9 cellular contexts compared by ENCODE assay signal in genomic region chr1:206030714-206031113, GRCh38. TPM values are rescaled to one million over a fixed set of nuclear protein-coding genes. Genes with fewer than 3 reads are reported as not detected.
DNase-seq lines count a peak whose midpoint lies in the region; ATAC-seq, FAIRE-seq and TF ChIP-seq lines count a peak whose summit lies in the region.
"Had no signal": no experiment of that assay in that cellular context is flagged by ENCODE, and none has a peak within 500 bp of the region (broad histone marks: within the 10 kb centered on the region; RNA-seq: fewer than 3 reads in every experiment).

No MANE protein-coding gene starts in this region.

- H3K4me3 ChIP-seq in A549 (no peak overlapping the region), coronary artery (no peak overlapping the region), right lobe of liver (no peak overlapping the region)

- DNase-seq in A549 (ENCODE audit: low read depth in 1 of 2, low spot score in 1 of 2) (peak; percentile 58 to 83), NCI-H510A (lab: John Stamatoyannopoulos, UW) (peak; percentile 51), coronary artery (ENCODE audit: low spot score) (no peak), right lobe of liver (peak; percentile 79 to 82 (median 80))
- peak; percentile 57 to 64 for DNase-seq in activated CD4-positive, alpha-beta T cell treated with anti-CD3 and anti-CD28 coated beads for 24 hours (ENCODE audit: low read depth in 2 of 2)
- DNase-seq in stimulated activated CD4-positive, alpha-beta T cell treated with anti-CD3 and anti-CD28 coated beads, TNF-alpha, amount 100 ng/mL, for 48 hours (ENCODE audit: low read depth in 3 of 3), result peak; percentile 35 to 63 (median 50)

- peak; percentile 96 to 99 for ATAC-seq in A549
- peak; percentile 54 for ATAC-seq in GM18508 (IDR thresholded peaks at IDR 0.05; ENCODE audit: insufficient read depth, unreplicated experiment)
- peak; percentile 80 for ATAC-seq in HG03460 (IDR thresholded peaks at IDR 0.05; ENCODE audit: unreplicated experiment)
- peak; percentile 92 to 96 (median 95) for ATAC-seq in right lobe of liver

- TF ChIP-seq EP300 in A549 (IDR thresholded peaks at IDR 0.05), result no peak

- H3K36me3 ChIP-seq in right lobe of liver, result no peaks in the 10 kb centered on the region

- H3K27ac ChIP-seq in A549 (no peak overlapping the region), coronary artery (no peak overlapping the region), right lobe of liver (no peak overlapping the region)

- H3K9me3 ChIP-seq in A549 (peaks cover 3% of the 10 kb centered on the region; the same call in 1 of the 3 replicates), right lobe of liver (no peaks in the 10 kb centered on the region)

- peak overlapping the region; percentile 42; the same call in 2 of the 3 replicates for H3K4me2 ChIP-seq in A549

- intact Hi-C loops in right lobe of liver (cut with DNase I), result loop anchor here in 1 of 2 donors (10.0 kb wide), 1 partner anchor 74 kb away; no protein-coding TSS in a partner anchor

- FAIRE-seq in A549 (lab: Jason Lieb, UNC), result no peak

- 4% methylated on average over 4 of the region's 4 CpGs for WGBS in A549 (ENCODE audit: missing lambda C conversion rate)
- 0% methylated on average over 4 of the region's 4 CpGs for WGBS in right lobe of liver (ENCODE audit: insufficient coverage, low coverage, low lambda C conversion rate, missing lambda C conversion rate)

- no peaks in the 10 kb centered on the region for H3K27me3 ChIP-seq in right lobe of liver

- POLR2A ChIA-PET in A549 (lab: Yijun Ruan, JAX), result no interaction called here

- CTCF ChIA-PET in A549 (lab: Yijun Ruan, JAX), result interaction anchor here (0.7 to 6.7 kb wide), 37 partner anchors 8 to 371 kb away, joined by 3 to 67 read pairs (median 4); partner anchors contain the start of gene RAB7B

- peak; percentile 85 for TF ChIP-seq CTCF in A549 (IDR thresholded peaks at IDR 0.05)
- peak; percentile 53 for TF ChIP-seq CTCF in coronary artery (IDR thresholded peaks at IDR 0.05)
- peak; percentile 78 to 89 (median 86) for TF ChIP-seq CTCF in right lobe of liver (IDR thresholded peaks at IDR 0.05)

- TF ChIP-seq RAD21 in A549 (conservative IDR thresholded peaks at IDR 0.05 in 1 of 2, IDR thresholded peaks at IDR 0.05 in 1 of 2), result peak; percentile 70 to 71

- TF ChIP-seq POLR2A in A549 (IDR thresholded peaks at IDR 0.05; ENCODE audit: low read length), result no peak
- no peak for TF ChIP-seq POLR2A in right lobe of liver (IDR thresholded peaks at IDR 0.05)

- H3K4me1 ChIP-seq in A549, result peaks cover 3% of the 10 kb centered on the region; the same call in 1 of the 3 replicates
- H3K4me1 ChIP-seq in right lobe of liver, result peaks cover 0 to 10% (median 3%) of the 10 kb centered on the region in 4 donors

TF ChIP-seq in A549, 52 proteins besides CTCF, POLR2A, EP300 and RAD21:
- TF ChIP-seq ZSCAN20 (CRISPR knock-in tag; IDR thresholded peaks at IDR 0.05) (no peak), HOXB5 (CRISPR knock-in tag; IDR thresholded peaks at IDR 0.05) (no peak), CBX2 (IDR thresholded peaks at IDR 0.05; ENCODE audit: borderline replicate concordance, low read depth) (no peak), JUNB (IDR thresholded peaks at IDR 0.05) (no peak), HEYL (CRISPR knock-in tag; IDR thresholded peaks at IDR 0.05) (no peak), POLR2AphosphoS2 (conservative IDR thresholded peaks at IDR 0.05; ENCODE audit: low read length) (no peak), MAZ (IDR thresholded peaks at IDR 0.05; ENCODE audit: borderline replicate concordance, low read depth, low read length) (no peak), SMC3 (IDR thresholded peaks at IDR 0.05) (peak; percentile 92), MAX (IDR thresholded peaks at IDR 0.05) (0 out of 2 replicates have a peak, but pooled peaks have one; percentile 21), PBX3 (IDR thresholded peaks at IDR 0.05) (no peak), NPAS2 (CRISPR knock-in tag; IDR thresholded peaks at IDR 0.05; ENCODE audit: borderline replicate concordance) (no peak), E2F6 (IDR thresholded peaks at IDR 0.05; ENCODE audit: borderline replicate concordance, low read depth) (peak; percentile 51; the same call in 1 of the 2 replicates), SREBF2 (IDR thresholded peaks at IDR 0.05) (no peak), ZFP36 (IDR thresholded peaks at IDR 0.05; ENCODE audit: borderline replicate concordance, partially characterized antibody) (no peak), HOXB13 (CRISPR knock-in tag; IDR thresholded peaks at IDR 0.05; ENCODE audit: low read depth) (no peak), BHLHE40 (IDR thresholded peaks at IDR 0.05; ENCODE audit: low read depth, low read length) (no peak), ZC3H11A (IDR thresholded peaks at IDR 0.05) (no peak), ATOH8 (CRISPR knock-in tag; IDR thresholded peaks at IDR 0.05; ENCODE audit: low read depth) (no peak), FOSB (CRISPR knock-in tag; IDR thresholded peaks at IDR 0.05) (no peak), TP53 (CRISPR knock-in tag; IDR thresholded peaks at IDR 0.05) (no peak), PHF8 (IDR thresholded peaks at IDR 0.05; ENCODE audit: borderline replicate concordance, low read depth) (no peak), USF2 (IDR thresholded peaks at IDR 0.05) (no peak), EHF (CRISPR knock-in tag; IDR thresholded peaks at IDR 0.05) (no peak), RFX5 (IDR thresholded peaks at IDR 0.05) (no peak)

RNA-seq across cellular contexts. Expression of gene CTSE, which starts 7.0 kb away (rescaled TPM):
- not detected in 2 replicates for polyA plus RNA-seq in A549 (2011; rRNA removed)
- polyA plus RNA-seq in A549 (2012; cell fraction: cytosol; rRNA removed), result not detected in 2 replicates
- not detected in 2 replicates for polyA plus RNA-seq in A549 (2012; cell fraction: nucleus; rRNA removed)
- not detected in 3 replicates for polyA plus RNA-seq in A549 (2017; fragmentation: RNase III; extraction: RNeasy Plus Mini Kit Qiagen cat#74134 plus additional on column Dnase treatment)
- not detected in 2 replicates for polyA minus RNA-seq in A549 (2011; rRNA and poly(A)+ RNA removed)
- under 1 TPM in 2 of 6 experiments, not detected in 4; 0.11 to 0.22 TPM for total RNA-seq in right lobe of liver
- total RNA-seq: subcutaneous adipose tissue had no signal

RNA-seq across cellular contexts. Expression of gene RHEX, which starts 22.3 kb away (rescaled TPM):
- polyA plus RNA-seq in A549 (2011; rRNA removed) (not detected in 2 replicates), A549 (2017; fragmentation: RNase III; extraction: RNeasy Plus Mini Kit Qiagen cat#74134 plus additional on column Dnase treatment) (not detected in 3 replicates)
- polyA plus RNA-seq in A549 (2012; cell fraction: cytosol; rRNA removed), result not detected in 2 replicates
- not detected in 2 replicates for polyA plus RNA-seq in A549 (2012; cell fraction: nucleus; rRNA removed)
- polyA minus RNA-seq in A549 (2011; rRNA and poly(A)+ RNA removed), result not detected in 2 replicates
- total RNA-seq in right lobe of liver, result under 1 TPM in 5 of 6 experiments, not detected in 1; 0.18 to 0.57 (median 0.26) TPM

RNA-seq across cellular contexts. Expression of gene RAB7B, which starts 27.5 kb away (rescaled TPM):
- 0.04 and 0.08 TPM in 2 replicates for polyA plus RNA-seq in A549 (2011; rRNA removed)
- 0.04 and 0.09 TPM in 2 replicates for polyA plus RNA-seq in A549 (2012; cell fraction: cytosol; rRNA removed)
- polyA plus RNA-seq in A549 (2012; cell fraction: nucleus; rRNA removed), result 0.12 and 0.22 TPM in 2 replicates
- 0.20 to 0.37 TPM (median 0.30 TPM) in 3 replicates for polyA plus RNA-seq in A549 (2017; fragmentation: RNase III; extraction: RNeasy Plus Mini Kit Qiagen cat#74134 plus additional on column Dnase treatment)
- polyA minus RNA-seq in A549 (2011; rRNA and poly(A)+ RNA removed), result not detected in 2 replicates
- total RNA-seq in right lobe of liver, result 1 to 10 TPM in 1 of 6 experiments, under 1 TPM in 5; 0.14 to 1.4 (median 0.37) TPM
